ENCODE assay signal across 9 cellular contexts in genomic region chr1:154406572-154406879, GRCh38. TPM values are rescaled to one million over a fixed set of nuclear protein-coding genes. Genes with fewer than 3 reads are reported as not detected.
DNase-seq lines count a peak whose midpoint lies in the region; ATAC-seq and TF ChIP-seq lines count a peak whose summit lies in the region.
"Had no signal": no experiment of that assay in that cellular context is flagged by ENCODE, and none has a peak within 500 bp of the region (broad histone marks: within the 10 kb centered on the region; RNA-seq: fewer than 3 reads in every experiment).

No MANE protein-coding gene starts in this region.

- H3K9me3 Mint-ChIP-seq in activated T-cell treated with anti-CD3 and anti-CD28 coated beads, Interleukin-2, amount 50 U/mL, for 24 hours: no peaks in the 10 kb centered on the region

- no peak overlapping the region for H2AK5ac ChIP-seq in mesenchymal stem cell (ENCODE audit: low read length, severe bottlenecking)

- H2BK5ac ChIP-seq in mesenchymal stem cell (ENCODE audit: low read depth, low read length, poor library complexity, severe bottlenecking): no peak overlapping the region

- peak overlapping the region; percentile 29 for H2BK120ac ChIP-seq in mesenchymal stem cell (ENCODE audit: low read depth, low read length)

- no peak overlapping the region for H2BK15ac ChIP-seq in mesenchymal stem cell (ENCODE audit: low read depth, poor library complexity, severe bottlenecking)

- no peaks in the 10 kb centered on the region for H3K36me3 Mint-ChIP-seq in activated T-cell treated with anti-CD3 and anti-CD28 coated beads, Interleukin-2, amount 50 U/mL, for 24 hours (ENCODE audit: low read depth)

- H3K4me1 Mint-ChIP-seq in activated T-cell treated with anti-CD3 and anti-CD28 coated beads, Interleukin-2, amount 50 U/mL, for 24 hours (ENCODE audit: low read depth): peaks cover 96% of the 10 kb centered on the region

- peaks cover 12% of the 10 kb centered on the region for H3K79me1 ChIP-seq in mesenchymal stem cell (replicated peaks; ENCODE audit: low read length, poor library complexity, severe bottlenecking)

- no peak for TF ChIP-seq EP300 in tibial nerve (IDR thresholded peaks at IDR 0.05)

- ATAC-seq in GM18861 (IDR thresholded peaks at IDR 0.05; ENCODE audit: unreplicated experiment) (no peak), GM18511 (IDR thresholded peaks at IDR 0.05; ENCODE audit: unreplicated experiment) (no peak)

- H3K4me2 ChIP-seq in mesenchymal stem cell (ENCODE audit: low read length, poor library complexity, severe bottlenecking): peak overlapping the region; percentile 96

- TF ChIP-seq POLR2A in breast epithelium (IDR thresholded peaks at IDR 0.05) (no peak), tibial nerve (IDR thresholded peaks at IDR 0.05) (no peak)

- no peak overlapping the region for H2AFZ ChIP-seq in mesenchymal stem cell (ENCODE audit: low read depth, low read length)

- peaks cover 5 to 23% of the 10 kb centered on the region in 2 donors for H3K4me1 ChIP-seq in breast epithelium
- peaks cover 25% of the 10 kb centered on the region for H3K4me1 ChIP-seq in mesenchymal stem cell (ENCODE audit: control insufficient read depth, insufficient read depth, low read depth, low read length)
- peaks cover 0 to 67% (median 40%) of the 10 kb centered on the region in 4 donors for H3K4me1 ChIP-seq in tibial nerve
- H3K4me1 ChIP-seq: BE2C had no signal

- H3K27me3 ChIP-seq in breast epithelium (no peaks in the 10 kb centered on the region), mesenchymal stem cell (ENCODE audit: control insufficient read depth in 1 of 2, insufficient read depth in 1 of 2, low read length in 2 of 2) (peaks cover 0 to 12% of the 10 kb centered on the region in 2 experiments), tibial nerve (no peaks in the 10 kb centered on the region)

- H4K91ac ChIP-seq in mesenchymal stem cell (ENCODE audit: low read length): no peak overlapping the region

- peak overlapping the region; percentile 95 for H3K27ac Mint-ChIP-seq in activated T-cell treated with anti-CD3 and anti-CD28 coated beads, Interleukin-2, amount 50 U/mL, for 24 hours

- H3K9ac ChIP-seq in mesenchymal stem cell (ENCODE audit: low read length): peak overlapping the region; percentile 97

- peak overlapping the region; percentile 86 for H3K4me3 Mint-ChIP-seq in activated T-cell treated with anti-CD3 and anti-CD28 coated beads, Interleukin-2, amount 50 U/mL, for 24 hours

- no peak overlapping the region for H3K14ac ChIP-seq in mesenchymal stem cell (ENCODE audit: low read length in 2 of 2)

- H2BK12ac ChIP-seq in mesenchymal stem cell (ENCODE audit: low read length in 2 of 2): no peak overlapping the region

- no peak overlapping the region for H4K8ac ChIP-seq in mesenchymal stem cell (ENCODE audit: low read length)

- H3K9me3 ChIP-seq in breast epithelium (no peaks in the 10 kb centered on the region), mesenchymal stem cell (ENCODE audit: control insufficient read depth, low read length) (no peaks in the 10 kb centered on the region), tibial nerve (no peaks in the 10 kb centered on the region)
- H3K9me3 ChIP-seq: BE2C had no signal

- TF ChIP-seq CTCF in breast epithelium (IDR thresholded peaks at IDR 0.05) (no peak), tibial nerve (IDR thresholded peaks at IDR 0.05) (no peak)

- H3K36me3 ChIP-seq in breast epithelium (no peaks in the 10 kb centered on the region), mesenchymal stem cell (ENCODE audit: control insufficient read depth in 1 of 2, insufficient read depth in 2 of 2, low read depth in 1 of 2, low read length in 2 of 2) (no peaks in the 10 kb centered on the region), tibial nerve (no peaks in the 10 kb centered on the region)
- H3K36me3 ChIP-seq: BE2C had no signal

- intact Hi-C loops in breast epithelium (cut with DNase I; ENCODE audit: low total_unique reads): no loop called here

- H3K4ac ChIP-seq in mesenchymal stem cell (ENCODE audit: low read depth in 1 of 2, low read length in 2 of 2): no peak overlapping the region

- no peak overlapping the region for H3K23ac ChIP-seq in mesenchymal stem cell (ENCODE audit: low read length in 2 of 2)

- DNase-seq in activated T-cell treated with anti-CD3 and anti-CD28 coated beads, Interleukin-2, amount 50 U/mL, for 24 hours: no peak
- no peak for DNase-seq in activated T-cell treated with anti-CD3 and anti-CD28 coated beads for 4 hours
- no peak for DNase-seq in breast epithelium (ENCODE audit: low spot score in 2 of 2)
- no peak for DNase-seq in mesenchymal stem cell
- DNase-seq in tibial nerve (ENCODE audit: low spot score in 2 of 2): no peak
- DNase-seq in amygdala (lab: John Stamatoyannopoulos, UW): no peak

- H3K18ac ChIP-seq in mesenchymal stem cell (ENCODE audit: low read depth in 1 of 2, low read length in 2 of 2): peak overlapping the region; percentile 56 to 88

- H3K4me3 ChIP-seq in breast epithelium (peak overlapping the region; percentile 79 to 87 (median 85)), mesenchymal stem cell (ENCODE audit: insufficient read depth in 1 of 2, low read depth in 1 of 2, low read length in 2 of 2) (peak overlapping the region in 1 of 2 experiments; percentile 91), tibial nerve (peak overlapping the region; percentile 72 to 88 (median 81))

- H3K27me3 Mint-ChIP-seq in activated T-cell treated with anti-CD3 and anti-CD28 coated beads, Interleukin-2, amount 50 U/mL, for 24 hours: no peaks in the 10 kb centered on the region

- H3K27ac ChIP-seq in breast epithelium (peak overlapping the region; percentile 96 to 99), mesenchymal stem cell (ENCODE audit: low read length, poor library complexity, severe bottlenecking) (no peak overlapping the region), tibial nerve (peak overlapping the region; percentile 91 to 98 (median 96))

RNA-seq across cellular contexts. Expression of gene IL6R, which starts 1.4 kb away (rescaled TPM):
- total RNA-seq in breast epithelium: 10 to 100 TPM; 23.6 to 26.8 (median 24.0) TPM
- polyA plus RNA-seq in mesenchymal stem cell (2013, experiment 1 of 2): 9.3 TPM
- polyA plus RNA-seq in mesenchymal stem cell (2013, experiment 2 of 2): 9.8 TPM
- total RNA-seq in tibial nerve: 10 to 100 TPM; 31.6 to 53.7 (median 33.5) TPM
